26 cellular contexts compared by ENCODE assay signal in the genomic region with DNA sequence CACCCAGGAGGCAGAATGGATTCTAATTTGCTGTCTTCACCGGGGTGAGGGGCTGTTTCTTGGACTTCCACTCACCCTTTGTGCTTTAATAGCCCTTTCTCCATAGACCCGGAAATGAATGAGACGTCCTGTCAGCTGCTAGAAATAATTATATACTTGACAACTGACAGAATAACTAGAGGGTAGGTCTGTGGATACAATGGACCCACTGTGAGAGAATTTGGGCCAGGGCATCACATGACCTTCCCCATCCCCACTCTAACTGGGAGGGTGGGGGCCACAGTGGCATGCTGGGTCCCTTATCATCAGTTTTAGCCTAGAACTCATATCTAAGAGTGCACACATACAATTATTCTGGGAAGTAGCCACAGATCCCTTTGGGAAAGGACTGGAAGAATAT. TPM values are rescaled to one million over a fixed set of nuclear protein-coding genes. Genes with fewer than 3 reads are reported as not detected.
DNase-seq lines count a peak whose midpoint lies in the region; ATAC-seq, FAIRE-seq and TF ChIP-seq lines count a peak whose summit lies in the region.
"Had no signal": no experiment of that assay in that cellular context is flagged by ENCODE, and none has a peak within 500 bp of the region (broad histone marks: within the 10 kb centered on the region; RNA-seq: fewer than 3 reads in every experiment).

No MANE protein-coding gene starts in this region.

- no peak overlapping the region for H3K4me3 ChIP-seq in mesodermal cell (ENCODE audit: extremely low read depth, insufficient read depth, low read length, poor library complexity, severe bottlenecking)
- H3K4me3 ChIP-seq: GM12878, GM23338, K562 had no signal

- H3K4me1 ChIP-seq in mesodermal cell (ENCODE audit: control insufficient read depth, insufficient read depth, low read length, poor library complexity, severe bottlenecking): peaks cover 9% of the 10 kb centered on the region
- H3K4me1 ChIP-seq: BE2C, Caco-2 had no signal

- FAIRE-seq in D721Med (lab: Jason Lieb, UNC): no peak
- FAIRE-seq: A204.1, GM12878, GM19239, H54, HTR-8/SVneo, K562 had no signal

- H3K27ac ChIP-seq in mesodermal cell (ENCODE audit: low read depth, low read length, severe bottlenecking): peak overlapping the region; percentile 62

- in situ Hi-C loops in SK-MEL-5 (cut with HindIII; ENCODE audit: low pct_unique_long_range_greater_than_20kb, low sequenced_read_pairs): no loop called here

- peak; percentile 66 for DNase-seq in COLO829 (ENCODE audit: low spot score)
- peak; percentile 66 for DNase-seq in NCI-H2227 (lab: John Stamatoyannopoulos, UW; ENCODE audit: unreplicated experiment)
- peak; percentile 73 for DNase-seq in SK-MEL-5 (ENCODE audit: low read depth, low spot score)
- no peak for DNase-seq in D341Med (ENCODE audit: low spot score)
- no peak for DNase-seq in D721Med (ENCODE audit: insufficient read length, low spot score)
- DNase-seq: ACHN; BE2C; C1 segment of cervical spinal cord; Caco-2; CD4-positive, CD25-positive, alpha-beta regulatory T cell; CD8-positive, alpha-beta memory T cell; DMS53; DND-41; EL; HFFc6; IMR-90 had no signal

- WGBS in mesodermal cell (ENCODE audit: insufficient coverage in 2 of 2), 2 experiments: no CpG with 5 or more reads among the region's 3 CpGs

- H3K36me3 ChIP-seq in mesodermal cell (ENCODE audit: control insufficient read depth, insufficient read depth, low read length): no peaks in the 10 kb centered on the region
- H3K36me3 ChIP-seq: BE2C had no signal

- no peak for TF ChIP-seq CTCF in D721Med (IDR thresholded peaks at IDR 0.05; ENCODE audit: insufficient read depth, missing control alignments)

- H3K9me3 ChIP-seq in mesodermal cell (ENCODE audit: control insufficient read depth, low read length): no peaks in the 10 kb centered on the region
- H3K9me3 ChIP-seq: BE2C, Caco-2 had no signal

- ATAC-seq in HG03460 (IDR thresholded peaks at IDR 0.05; ENCODE audit: unreplicated experiment): no peak
- ATAC-seq: GM12878, GM23338, HCT116, K562 had no signal

RNA-seq across cellular contexts. Expression of a gene that starts 25.9 kb away (rescaled TPM):
- 2.4 and 2.5 TPM in 2 replicates for total RNA-seq in SK-MEL-5 (2014; rRNA removed; shearing (Covaris generic))
- polyA plus RNA-seq in SK-MEL-5 (2015; cell fraction: cytosol; rRNA removed): 0.63 and 1.4 TPM in 2 replicates
- 5.6 and 6.1 TPM in 2 replicates for polyA plus RNA-seq in SK-MEL-5 (2015; cell fraction: nucleus; rRNA removed)
- polyA plus RNA-seq in mesodermal cell (2013, experiment 1 of 2): 5.3 TPM
- polyA plus RNA-seq in mesodermal cell (2013, experiment 2 of 2): 5.8 TPM
- polyA plus RNA-seq: CD8-positive, alpha-beta memory T cell had no signal

Comparison
In these comparisons a context has a peak if more than half of its experiments do, and no peak if none do; other contexts are left out.
1. DNase-seq: peak in COLO829 (single experiment), NCI-H2227 (single experiment) and SK-MEL-5 (single experiment); none in D341Med (single experiment) and D721Med (single experiment).